Comparison of ENCODE assay signal across 8 cellular contexts in the genomic region with DNA sequence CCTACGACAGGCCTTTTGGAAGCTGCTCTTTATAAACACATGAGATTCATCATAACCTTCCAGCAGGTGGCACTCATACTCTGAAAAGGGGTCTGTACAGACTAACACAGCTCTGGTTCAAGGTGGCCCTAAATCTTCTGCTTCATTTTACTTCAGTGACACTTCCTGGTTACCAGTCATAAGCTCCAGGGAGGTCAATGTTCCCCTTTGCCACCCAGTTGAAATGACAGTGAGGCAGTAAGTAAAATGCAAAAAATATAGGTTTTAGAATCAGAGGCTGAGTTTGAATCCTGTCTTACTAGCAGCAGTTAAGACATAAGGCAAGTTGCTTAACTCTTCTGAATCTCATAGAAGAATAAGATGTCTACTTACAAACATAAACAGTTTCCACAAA.
DNase-seq lines count a peak whose midpoint lies in the region; ATAC-seq lines count a peak whose summit lies in the region.

No MANE protein-coding gene starts in this region.

- DNase-seq in CD8-positive, alpha-beta memory T cell: peak; percentile 17 to 74 (median 70)
- DNase-seq in NCI-H446 treated with DMSO at 0.1 percent for 48 hours (lab: John Stamatoyannopoulos, UW) (peak; percentile 38), mesendoderm (peak; percentile 80)
- peak; percentile 63 to 76 for DNase-seq in activated CD4-positive, alpha-beta T cell treated with anti-CD3 and anti-CD28 coated beads for 4 hours
- peak; percentile 70 to 76 (median 75) for DNase-seq in effector memory CD8-positive, alpha-beta T cell
- peak; percentile 16 to 47 for DNase-seq in stimulated activated CD8-positive, alpha-beta memory T cell treated with anti-CD3 and anti-CD28 coated beads, Interleukin-7, amount 100 ng/mL, for 4 hours (ENCODE audit: low read depth in 2 of 2)

- no CpG with 5 or more reads among the region's 1 CpG for WGBS in mesendoderm (ENCODE audit: extremely low coverage, insufficient coverage, low lambda C conversion rate)

- no peaks in the 10 kb centered on the region for H3K27me3 ChIP-seq in CD8-positive, alpha-beta memory T cell (ENCODE audit: insufficient read depth, low read length, poor library complexity, severe bottlenecking)
- no peaks in the 10 kb centered on the region for H3K27me3 ChIP-seq in mesendoderm (ENCODE audit: insufficient read depth, low read length, poor library complexity)

- POLR2A ChIA-PET in CD8-positive, alpha-beta memory T cell (lab: Charles Lee): interaction anchor here (1.2 to 1.9 kb wide), 4 partner anchors 133 to 276 kb away, joined by 5 to 18 read pairs (median 9); a partner anchor contains a TSS

- H2BK5ac ChIP-seq in mesendoderm (ENCODE audit: low read length): no peak overlapping the region

- H3K4me1 ChIP-seq in CD8-positive, alpha-beta memory T cell (ENCODE audit: insufficient read depth, low read length): peaks cover 12% of the 10 kb centered on the region
- H3K4me1 ChIP-seq in mesendoderm (ENCODE audit: control insufficient read depth, low read depth, low read length): no peaks in the 10 kb centered on the region

- ATAC-seq in GM19351 (IDR thresholded peaks at IDR 0.05; ENCODE audit: unreplicated experiment): peak; percentile 99
- ATAC-seq in HG03432 (IDR thresholded peaks at IDR 0.05; ENCODE audit: unreplicated experiment): peak; percentile 99
- ATAC-seq in effector memory CD8-positive, alpha-beta T cell (replicated peaks): peak; percentile 99

- no peaks in the 10 kb centered on the region for H3K9me3 Mint-ChIP-seq in CD8-positive, alpha-beta memory T cell
- H3K9me3 Mint-ChIP-seq in effector memory CD8-positive, alpha-beta T cell: no peaks in the 10 kb centered on the region

- no peak overlapping the region for H3K56ac ChIP-seq in mesendoderm (ENCODE audit: low read length)

- no peaks in the 10 kb centered on the region for H3K9me3 ChIP-seq in CD8-positive, alpha-beta memory T cell (ENCODE audit: low read length)

- H3K9ac ChIP-seq in mesendoderm (ENCODE audit: low read length): no peak overlapping the region

- no peaks in the 10 kb centered on the region for H3K79me1 ChIP-seq in mesendoderm (ENCODE audit: low read length)

- H3K4ac ChIP-seq in mesendoderm (ENCODE audit: low read depth, low read length): no peak overlapping the region

- H2BK15ac ChIP-seq in mesendoderm (replicated peaks; ENCODE audit: low read depth): no peak overlapping the region

- H3K36me3 ChIP-seq in CD8-positive, alpha-beta memory T cell (ENCODE audit: insufficient read depth, low read length): no peaks in the 10 kb centered on the region
- H3K36me3 ChIP-seq in mesendoderm (ENCODE audit: control insufficient read depth, insufficient read depth, low read length): no peaks in the 10 kb centered on the region

- no peak overlapping the region for H4K8ac ChIP-seq in mesendoderm (ENCODE audit: low read depth, low read length)

- H3K79me2 ChIP-seq in mesendoderm (ENCODE audit: control insufficient read depth, insufficient read depth, low read length): no peaks in the 10 kb centered on the region

- no peak overlapping the region for H3K27ac ChIP-seq in CD8-positive, alpha-beta memory T cell (ENCODE audit: low read depth, low read length)
- H3K27ac ChIP-seq in mesendoderm (ENCODE audit: low read depth, low read length): no peak overlapping the region

- no peaks in the 10 kb centered on the region for H3K27me3 Mint-ChIP-seq in CD8-positive, alpha-beta memory T cell
- no peaks in the 10 kb centered on the region for H3K27me3 Mint-ChIP-seq in effector memory CD8-positive, alpha-beta T cell

- no peak overlapping the region for H3K4me3 ChIP-seq in CD8-positive, alpha-beta memory T cell (ENCODE audit: low read length)
- H3K4me3 ChIP-seq in mesendoderm (ENCODE audit: low read length): no peak overlapping the region

- peaks cover 0 to 4% (median 2%) of the 10 kb centered on the region in 3 donors for H3K36me3 Mint-ChIP-seq in CD8-positive, alpha-beta memory T cell
- no peaks in the 10 kb centered on the region for H3K36me3 Mint-ChIP-seq in effector memory CD8-positive, alpha-beta T cell (ENCODE audit: insufficient read depth)

- H3K27ac Mint-ChIP-seq in CD8-positive, alpha-beta memory T cell: peak overlapping the region in 7 of 8 donors; percentile 12 to 77 (median 58)
- peak overlapping the region in 1 of 2 donors; percentile 63 for H3K27ac Mint-ChIP-seq in effector memory CD8-positive, alpha-beta T cell

- no peak overlapping the region for H2AK5ac ChIP-seq in mesendoderm (ENCODE audit: low read length)

- CTCF ChIA-PET in CD8-positive, alpha-beta memory T cell (lab: Charles Lee): interaction anchor here (0.6 to 4.4 kb wide), 28 partner anchors 9 to 321 kb away, joined by 3 to 41 read pairs (median 5); a partner anchor contains a TSS

- H3K4me1 Mint-ChIP-seq in CD8-positive, alpha-beta memory T cell: peaks cover 19 to 21% (median 21%) of the 10 kb centered on the region in 3 donors
- H3K4me1 Mint-ChIP-seq in effector memory CD8-positive, alpha-beta T cell (ENCODE audit: low read depth in 2 of 2): peaks cover 6 to 8% of the 10 kb centered on the region in 2 donors

- no peak overlapping the region for H3K23ac ChIP-seq in mesendoderm (ENCODE audit: low read length)

- H3K18ac ChIP-seq in mesendoderm (ENCODE audit: low read length): no peak overlapping the region

- H4K5ac ChIP-seq in mesendoderm (ENCODE audit: low read length): no peak overlapping the region

- H3K4me2 ChIP-seq in mesendoderm (ENCODE audit: low read length): no peak overlapping the region

- no peak overlapping the region for H2BK120ac ChIP-seq in mesendoderm (ENCODE audit: low read depth, low read length)

- no peak overlapping the region for H3K4me3 Mint-ChIP-seq in CD8-positive, alpha-beta memory T cell
- H3K4me3 Mint-ChIP-seq in effector memory CD8-positive, alpha-beta T cell: no peak overlapping the region
